ENCODE assay signal across 18 cellular contexts in genomic region chr5:6458833-6459232, GRCh38. TPM values are rescaled to one million over a fixed set of nuclear protein-coding genes. Genes with fewer than 3 reads are reported as not detected.
DNase-seq lines count a peak whose midpoint lies in the region; ATAC-seq and TF ChIP-seq lines count a peak whose summit lies in the region.
"Had no signal": no experiment of that assay in that cellular context is flagged by ENCODE, and none has a peak within 500 bp of the region (broad histone marks: within the 10 kb centered on the region; RNA-seq: fewer than 3 reads in every experiment).

No MANE protein-coding gene starts in this region.

- H3K9me3 ChIP-seq in psoas muscle (no peaks in the 10 kb centered on the region), uterus (no peaks in the 10 kb centered on the region)
- H3K9me3 ChIP-seq: BLaER1, Caco-2 had no signal

- TF ChIP-seq CTCF in coronary artery (IDR thresholded peaks at IDR 0.05): no peak
- TF ChIP-seq CTCF in psoas muscle (IDR thresholded peaks at IDR 0.05): no peak
- no peak for TF ChIP-seq CTCF in uterus (IDR thresholded peaks at IDR 0.05)

- H3K4me3 ChIP-seq in coronary artery: no peak overlapping the region
- no peak overlapping the region for H3K4me3 ChIP-seq in psoas muscle
- H3K4me3 ChIP-seq in uterus: no peak overlapping the region
- H3K4me3 ChIP-seq: BLaER1, K562 had no signal

- intact Hi-C loops in cardiac septum (cut with DNase I) (loop anchor here (5.0 kb wide), 1 partner anchor 253 kb away; the partner anchor contains the start of gene TENT4A), left ventricle myocardium superior (cut with micrococcal nuclease) (no loop called here), psoas muscle (cut with DNase I) (loop anchor here (5.0 to 10.0 kb wide), 5 partner anchors 33 to 256 kb away; partner anchors contain the start of gene TENT4A (in 1 of the 2)), uterus (cut with DNase I; ENCODE audit: low total_unique reads) (no loop called here)

- H3K36me3 ChIP-seq in psoas muscle (ENCODE audit: insufficient read depth in 1 of 2, low read depth in 1 of 2) (peaks cover 0 to 8% of the 10 kb centered on the region in 2 donors), uterus (no peaks in the 10 kb centered on the region)
- H3K36me3 ChIP-seq: BLaER1 had no signal

- no peak for ATAC-seq in left ventricle myocardium superior
- ATAC-seq in psoas muscle: no peak
- ATAC-seq in HG03045 (IDR thresholded peaks at IDR 0.05; ENCODE audit: unreplicated experiment): no peak
- no peak for ATAC-seq in HG02870 (IDR thresholded peaks at IDR 0.05; ENCODE audit: unreplicated experiment)
- ATAC-seq: K562 had no signal

- WGBS in psoas muscle, 3 donors: 83 to 86% (median 85%) methylated on average over 4 of the region's 4 CpGs

- peak; percentile 22 for DNase-seq in cardiac septum (ENCODE audit: low spot score)
- DNase-seq in left ventricle myocardium superior: no peak
- peak; percentile 26 for DNase-seq in coronary artery (ENCODE audit: low spot score)
- DNase-seq in psoas muscle: no peak
- no peak for DNase-seq in uterus
- DNase-seq: 8988T; AML-193; Caco-2; CD8-positive, alpha-beta memory T cell; DND-41; GF-D8; HCEC 1CT; HFFc6 had no signal

- TF ChIP-seq POLR2A in uterus (IDR thresholded peaks at IDR 0.05): no peak

- H3K4me1 ChIP-seq in psoas muscle (peaks cover 58% of the 10 kb centered on the region), uterus (no peaks in the 10 kb centered on the region)
- H3K4me1 ChIP-seq: BLaER1, Caco-2 had no signal

- no peak overlapping the region for H3K27ac ChIP-seq in coronary artery
- peak overlapping the region; percentile 55 for H3K27ac ChIP-seq in psoas muscle
- no peak overlapping the region for H3K27ac ChIP-seq in uterus
- H3K27ac ChIP-seq: BLaER1, HL-60 had no signal

- H3K27me3 ChIP-seq in psoas muscle (ENCODE audit: insufficient read depth in 3 of 3, low read length in 2 of 3) (no peaks in the 10 kb centered on the region), uterus (no peaks in the 10 kb centered on the region)
- H3K27me3 ChIP-seq: BLaER1 had no signal

RNA-seq across cellular contexts. Expression of gene UBE2QL1, which starts 10.2 kb away (rescaled TPM):
- total RNA-seq in cardiac septum (13.1 TPM), left ventricle myocardium superior (22.1 TPM), psoas muscle (10 to 100 TPM; 12.9 to 96.2 (median 20.6) TPM), uterus (under 1 TPM in 2 of 4 donors, not detected in 2; 0.34 to 0.90 TPM)
- polyA plus RNA-seq in psoas muscle: 10 to 100 TPM in 2 of 3 donors, 1 to 10 TPM in 1; 3.2 to 63.4 (median 33.3) TPM
- total RNA-seq: Caco-2; CD8-positive, alpha-beta memory T cell; HFFc6; K562 had no signal
- polyA plus RNA-seq: CD8-positive, alpha-beta memory T cell; K562 had no signal

Comparison
In these comparisons a context has a peak if more than half of its experiments do, and no peak if none do; other contexts are left out.
1. DNase-seq: peak in cardiac septum (single experiment) and coronary artery (single experiment); none in left ventricle myocardium superior (single experiment), psoas muscle (0 of 2) and uterus (0 of 2).
2. intact Hi-C loops: an anchor here in cardiac septum (5.0 kb wide) and psoas muscle (5.0 to 10.0 kb wide); none called in left ventricle myocardium superior and uterus.